Comparison of ENCODE assay signal across 8 cellular contexts in genomic region chr2:133082034-133082433, GRCh38.
"Had no signal": no experiment of that assay in that cellular context is flagged by ENCODE, and none has a peak within 500 bp of the region (broad histone marks: within the 10 kb centered on the region; RNA-seq: fewer than 3 reads in every experiment).

No MANE protein-coding gene starts in this region.

- ATAC-seq: GM12878 had no signal

- H3K4me3 ChIP-seq: GM12878 had no signal

- FAIRE-seq: G401.6, GM12878, GM12891, GM12892, GM18507, GM19239 had no signal

- DNase-seq: GDM1, GF-D8 had no signal
